8 cellular contexts compared by ENCODE assay signal in genomic region chr1:25895365-25895990, GRCh38. TPM values are rescaled to one million over a fixed set of nuclear protein-coding genes. Genes with fewer than 3 reads are reported as not detected.
DNase-seq lines count a peak whose midpoint lies in the region; ATAC-seq and TF ChIP-seq lines count a peak whose summit lies in the region.

No MANE protein-coding gene starts in this region.

- in situ Hi-C loops in transverse colon (cut with MboI; ENCODE audit: low pct_ligation_motif_present in 1 of 4, low pct_unique_long_range_greater_than_20kb in 1 of 4, low sequenced_read_pairs in 3 of 4) = loop anchor here (5.0 to 10.0 kb wide), 3 partner anchors 102 to 109 kb away; partner anchors contain the start of gene PAFAH2 (in 1 of the 4)

- TF ChIP-seq POLR2A in transverse colon (IDR thresholded peaks at IDR 0.05) = no peak

- H3K4me1 Mint-ChIP-seq in activated naive CD8-positive, alpha-beta T cell treated with anti-CD3 and anti-CD28 coated beads for 36 hours = peaks cover 16% of the 10 kb centered on the region

- H3K9me3 ChIP-seq in transverse colon = no peaks in the 10 kb centered on the region

- TF ChIP-seq EP300 in transverse colon (IDR thresholded peaks at IDR 0.05; ENCODE audit: low read depth) = no peak

- H3K27me3 Mint-ChIP-seq in activated naive CD8-positive, alpha-beta T cell treated with anti-CD3 and anti-CD28 coated beads for 36 hours = no peaks in the 10 kb centered on the region

- peak; percentile 59 for DNase-seq in GM12864 (ENCODE audit: low read depth)
- DNase-seq in NCI-H146 treated with DMSO at 0.1 percent for 48 hours (lab: John Stamatoyannopoulos, UW; ENCODE audit: unreplicated experiment) = peak; percentile 53
- DNase-seq in SW 1271 (lab: John Stamatoyannopoulos, UW) = peak; percentile 48 to 80
- peak; percentile 90 for DNase-seq in activated naive CD8-positive, alpha-beta T cell treated with anti-CD3 and anti-CD28 coated beads for 36 hours
- DNase-seq in glomerular visceral epithelial cell (ENCODE audit: extremely low spot score) = peak; percentile 89
- peak; percentile 86 to 99 (median 93) for DNase-seq in posterior cingulate gyrus
- DNase-seq in transverse colon = peak; percentile 92

- intact Hi-C loops in posterior cingulate gyrus (cut with DNase I) (loop anchor here (1.0 kb wide), 1 partner anchor 103 kb away; the partner anchor contains the start of gene PAFAH2), transverse colon (cut with DNase I; ENCODE audit: low total_unique reads) (no loop called here)

- H3K4me1 ChIP-seq in transverse colon = peaks cover 0 to 28% (median 8%) of the 10 kb centered on the region in 4 donors

- H3K9me3 Mint-ChIP-seq in activated naive CD8-positive, alpha-beta T cell treated with anti-CD3 and anti-CD28 coated beads for 36 hours = no peaks in the 10 kb centered on the region

- H3K36me3 Mint-ChIP-seq in activated naive CD8-positive, alpha-beta T cell treated with anti-CD3 and anti-CD28 coated beads for 36 hours = peaks cover 13% of the 10 kb centered on the region

- H3K4me3 Mint-ChIP-seq in activated naive CD8-positive, alpha-beta T cell treated with anti-CD3 and anti-CD28 coated beads for 36 hours = no peak overlapping the region

- peak; percentile 97 for TF ChIP-seq CTCF in GM12864 (IDR thresholded peaks at IDR 0.05; ENCODE audit: low read depth, low read length, missing control alignments)
- TF ChIP-seq CTCF in transverse colon (IDR thresholded peaks at IDR 0.05) = peak; percentile 97 to 100 (median 98)

- no peaks in the 10 kb centered on the region for H3K27me3 ChIP-seq in transverse colon

- H3K27ac Mint-ChIP-seq in activated naive CD8-positive, alpha-beta T cell treated with anti-CD3 and anti-CD28 coated beads for 36 hours = peak overlapping the region; percentile 35

- H3K4me3 ChIP-seq in GM12864 (ENCODE audit: low read depth, low read length) (no peak overlapping the region), transverse colon (no peak overlapping the region)

- peak; percentile 91 for ATAC-seq in HG02798 (IDR thresholded peaks at IDR 0.05; ENCODE audit: poor library complexity, unreplicated experiment)

- peaks cover 0 to 8% (median 0%) of the 10 kb centered on the region in 4 donors for H3K36me3 ChIP-seq in transverse colon

- WGBS in transverse colon (ENCODE audit: low coverage in 1 of 2), 2 donors = 16 to 20% methylated on average over 1 to 10 of the region's 12 CpGs

- peak overlapping the region in 1 of 4 donors; percentile 44 for H3K27ac ChIP-seq in transverse colon

RNA-seq across cellular contexts. Expression of gene STMN1, which starts 10.7 kb away (rescaled TPM):
- 100 to 1,000 TPM; 501 to 504 TPM for total RNA-seq in activated naive CD8-positive, alpha-beta T cell treated with anti-CD3 and anti-CD28 coated beads for 36 hours
- 10 to 100 TPM in 3 of 4 donors, 1 to 10 TPM in 1; 6.4 to 24.3 (median 16.5) TPM for total RNA-seq in transverse colon

RNA-seq across cellular contexts. Expression of gene PAQR7, which starts 20.0 kb away (rescaled TPM):
- total RNA-seq in activated naive CD8-positive, alpha-beta T cell treated with anti-CD3 and anti-CD28 coated beads for 36 hours = 1 to 10 TPM; 8.6 to 9.2 TPM
- total RNA-seq in transverse colon = 1 to 10 TPM in 3 of 4 donors, not detected in 1; 2.0 to 2.4 (median 2.4) TPM

RNA-seq across cellular contexts. Expression of gene AUNIP, which starts 36.2 kb away (rescaled TPM):
- total RNA-seq in activated naive CD8-positive, alpha-beta T cell treated with anti-CD3 and anti-CD28 coated beads for 36 hours = 10 to 100 TPM; 12.1 to 15.1 TPM
- under 1 TPM in 1 of 4 donors, not detected in 3; 0.41 TPM for total RNA-seq in transverse colon

Comparison
In these comparisons a context has a peak if more than half of its experiments do, and no peak if none do; other contexts are left out.
1. RNA of gene STMN1, which starts 10.7 kb away (total RNA-seq): 501 to 504 TPM in activated naive CD8-positive, alpha-beta T cell treated with anti-CD3 and anti-CD28 coated beads for 36 hours; 6.4 to 24.3 TPM in transverse colon; every median in the first group is over 10 times any median in the second.
2. RNA of gene AUNIP, which starts 36.2 kb away (total RNA-seq): 12.1 to 15.1 TPM in activated naive CD8-positive, alpha-beta T cell treated with anti-CD3 and anti-CD28 coated beads for 36 hours; 0.41 TPM in transverse colon; every median in the first group is over 4 times any median in the second.
3. Peak in every context shown above with its lines, with median percentiles within 50 percentile points of each other: DNase-seq.